ENCODE assay signal across 21 cellular contexts in the genomic region with DNA sequence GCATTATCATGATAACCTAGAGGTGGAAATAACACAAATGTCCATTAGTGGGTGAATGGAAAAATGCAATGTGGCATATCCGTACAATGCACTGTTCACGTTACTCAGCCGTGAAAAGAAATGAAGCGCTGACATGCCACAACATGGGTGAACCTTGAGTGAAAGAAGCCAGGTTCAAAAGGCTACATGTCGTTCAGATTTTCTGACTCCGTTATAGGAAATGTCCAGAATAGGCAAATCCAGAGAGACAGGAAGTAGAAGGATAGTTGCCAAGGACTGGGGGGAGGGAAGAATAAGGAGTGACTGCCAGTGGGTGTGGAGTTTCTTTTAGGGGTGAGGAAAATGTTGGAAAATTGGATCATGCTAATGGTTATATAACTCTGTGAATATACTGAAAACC.
DNase-seq lines count a peak whose midpoint lies in the region; ATAC-seq, FAIRE-seq and TF ChIP-seq lines count a peak whose summit lies in the region.
"Had no signal": no experiment of that assay in that cellular context is flagged by ENCODE, and none has a peak within 500 bp of the region (broad histone marks: within the 10 kb centered on the region; RNA-seq: fewer than 3 reads in every experiment).

No MANE protein-coding gene starts in this region.

- H4K20me1 ChIP-seq in keratinocyte (ENCODE audit: control insufficient read depth, extremely low read depth, insufficient read depth, low read length), result peaks cover 4% of the 10 kb centered on the region

- POLR2A ChIA-PET in AG04450 (lab: Yijun Ruan, JAX), result no interaction called here

- no peak overlapping the region for H2AFZ ChIP-seq in keratinocyte (ENCODE audit: control insufficient read depth, low read length)

- H3K4me2 ChIP-seq in keratinocyte (ENCODE audit: control insufficient read depth, extremely low read depth, insufficient read depth, low read depth, low read length), result peak overlapping the region; percentile 73

- peak overlapping the region; percentile 42 for H3K9ac ChIP-seq in keratinocyte (ENCODE audit: control insufficient read depth, extremely low read depth, insufficient read depth, low read length)

- no peak for FAIRE-seq in keratinocyte (lab: Jason Lieb, UNC)
- FAIRE-seq: G401.6, pancreas, small intestine had no signal

- peak overlapping the region; percentile 79 for H3K27ac ChIP-seq in AG04450 (ENCODE audit: low read depth, low read length)
- peak overlapping the region; percentile 81 for H3K27ac ChIP-seq in keratinocyte (ENCODE audit: control insufficient read depth, insufficient read depth, low read length)
- H3K27ac ChIP-seq: left lung, pancreas, testis, WERI-Rb-1 had no signal

- H3K36me3 ChIP-seq in keratinocyte (ENCODE audit: control insufficient read depth in 2 of 2, extremely low read depth in 1 of 2, insufficient read depth in 2 of 2, low read length in 2 of 2), result peaks cover 6 to 14% of the 10 kb centered on the region in 2 experiments
- H3K36me3 ChIP-seq: pancreas had no signal

- CTCF ChIA-PET in AG04450 (lab: Charles Lee), result no interaction called here

- dilution Hi-C loops in keratinocyte (cut with MboI; ENCODE audit: extremely low pct_ligation_motif_present, low sequenced_read_pairs), result no loop called here

- peaks cover 3% of the 10 kb centered on the region for H3K9me1 ChIP-seq in keratinocyte (ENCODE audit: control insufficient read depth, extremely low read depth, insufficient read depth, low read length)

- H3K9me3 ChIP-seq in AG04450 (ENCODE audit: control insufficient read depth, insufficient read depth, low read length) (no peaks in the 10 kb centered on the region), keratinocyte (ENCODE audit: control insufficient read depth, low read depth, low read length) (no peaks in the 10 kb centered on the region)
- H3K9me3 ChIP-seq: left lung, pancreas, testis had no signal

- peaks cover 25% of the 10 kb centered on the region for H3K4me1 ChIP-seq in keratinocyte (ENCODE audit: control insufficient read depth, extremely low read depth, insufficient read depth, low read length)
- H3K4me1 ChIP-seq: pancreas, testis had no signal

- H3K79me2 ChIP-seq in keratinocyte (ENCODE audit: control insufficient read depth, insufficient read depth, low read length), result no peaks in the 10 kb centered on the region

- no peak for TF ChIP-seq CTCF in AG04450 (IDR thresholded peaks at IDR 0.05; ENCODE audit: low read depth, low read length)
- no peak for TF ChIP-seq CTCF in cardiac fibroblast (IDR thresholded peaks at IDR 0.05; ENCODE audit: low read depth, low read length)
- TF ChIP-seq CTCF in keratinocyte (optimal IDR thresholded peaks at IDR 0.05 in 1 of 3, IDR thresholded peaks at IDR 0.05 in 1 of 3, conservative IDR thresholded peaks at IDR 0.05 in 1 of 3; ENCODE audit: extremely low read depth in 1 of 3, insufficient read depth in 2 of 3, low read length in 3 of 3), result no peak

- DNase-seq in AG04450 (ENCODE audit: low read depth, low spot score), result no peak
- peak; percentile 60 for DNase-seq in HT1080 (ENCODE audit: low read depth)
- peak; percentile 54 to 56 for DNase-seq in cardiac fibroblast (ENCODE audit: low read depth in 2 of 2)
- no peak for DNase-seq in keratinocyte (ENCODE audit: low read depth, low spot score)
- no peak for DNase-seq in stimulated activated CD4-positive, alpha-beta T cell treated with anti-CD3 and anti-CD28 coated beads, Interleukin-1b, Interleukin-23, amount 100 ng/mL, for 48 hours
- DNase-seq in NCI-H1436 treated with DMSO at 0.1 percent for 48 hours (lab: John Stamatoyannopoulos, UW), result no peak
- no peak for DNase-seq in NCI-H524 (lab: John Stamatoyannopoulos, UW)
- DNase-seq: activated naive CD8-positive, alpha-beta T cell treated with anti-CD3 and anti-CD28 coated beads, Interleukin-2, amount 10 ng/mL, durations not matched to agents 7 days and 5 days; cerebellar nuclear complex; COR-L47; endodermal cell; left lung; NCI-H1048; NCI-H82; pancreas; small intestine; T-helper 1 cell; testis; WERI-Rb-1 had no signal

- no peaks in the 10 kb centered on the region for H3K27me3 ChIP-seq in AG04450 (ENCODE audit: control insufficient read depth, insufficient read depth, low read length)
- no peaks in the 10 kb centered on the region for H3K27me3 ChIP-seq in keratinocyte (ENCODE audit: control insufficient read depth, extremely low read depth, insufficient read depth, low read length)
- H3K27me3 ChIP-seq: left lung, pancreas, testis had no signal

- ATAC-seq in HG02588 (IDR thresholded peaks at IDR 0.05; ENCODE audit: unreplicated experiment), result no peak

- H3K4me3 ChIP-seq in AG04450 (ENCODE audit: low read depth, low read length) (no peak overlapping the region), cardiac fibroblast (replicated peaks in 1 of 2; ENCODE audit: low read depth in 2 of 2, low read length in 2 of 2) (no peak overlapping the region), keratinocyte (ENCODE audit: control insufficient read depth in 2 of 3, extremely low read depth in 1 of 3, insufficient read depth in 2 of 3, low read depth in 1 of 3, low read length in 3 of 3) (peak overlapping the region in 1 of 3 experiments; percentile 44)
- H3K4me3 ChIP-seq: left lung, pancreas, testis had no signal

Comparison
In these comparisons a context has a peak if more than half of its experiments do, and no peak if none do; other contexts are left out.
1. DNase-seq: peak in HT1080 (single experiment) and cardiac fibroblast (2 of 2); none in AG04450 (single experiment), keratinocyte (single experiment), stimulated activated CD4-positive, alpha-beta T cell treated with anti-CD3 and anti-CD28 coated beads, Interleukin-1b, Interleukin-23, amount 100 ng/mL, for 48 hours (single experiment), NCI-H1436 treated with DMSO at 0.1 percent for 48 hours (single experiment) and NCI-H524 (0 of 2).